Comparison of ENCODE assay signal across 2 cellular contexts in the genomic region with DNA sequence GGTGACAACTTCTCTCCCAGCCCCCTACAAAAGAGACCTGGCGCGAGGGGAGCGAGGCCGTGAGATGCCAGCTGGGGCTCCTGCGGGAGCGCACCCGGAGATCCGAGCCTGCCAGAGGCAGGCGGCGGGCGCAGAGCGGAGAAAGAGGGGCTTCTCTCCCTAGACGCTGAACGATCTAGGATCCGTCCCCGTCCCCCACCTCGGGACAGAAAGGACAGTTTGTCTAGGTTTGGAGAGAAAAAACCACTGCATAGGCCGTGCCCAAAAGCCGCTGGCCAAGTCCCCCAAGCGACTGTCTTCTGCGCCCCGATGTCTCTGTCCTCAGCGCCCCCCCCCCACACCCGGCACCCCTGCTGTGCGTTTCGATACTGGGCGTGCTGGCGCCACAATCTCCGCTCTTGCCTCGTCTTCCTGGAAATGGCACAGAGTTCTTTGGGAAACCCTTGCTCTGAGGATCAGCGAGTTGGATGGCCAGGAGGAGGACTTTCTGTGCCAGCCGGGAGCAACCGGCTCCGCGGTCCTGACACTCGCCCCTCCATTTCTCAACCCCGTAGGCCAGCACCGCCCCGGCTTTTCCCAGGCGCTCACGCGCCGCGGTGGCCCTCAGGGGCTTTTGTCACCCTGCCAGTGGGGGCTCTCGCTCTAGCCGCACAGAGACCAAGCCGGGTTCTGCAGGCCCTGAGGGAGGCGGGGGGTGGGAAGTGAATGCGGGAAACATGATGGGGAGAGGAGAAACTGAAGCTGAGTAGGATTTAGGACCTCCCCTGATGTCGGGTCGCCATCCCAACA.
TF ChIP-seq lines count a peak whose summit lies in the region.

No MANE protein-coding gene starts in this region.

TF ChIP-seq in GM12878, 131 proteins besides CTCF, POLR2A, EP300 and RAD21:
- TF ChIP-seq IKZF1 (conservative IDR thresholded peaks at IDR 0.05) (0 out of 2 replicates have a peak, but pooled peaks have one; percentile 6), BHLHE40 (IDR thresholded peaks at IDR 0.05; ENCODE audit: borderline replicate concordance in 1 of 2, low read depth in 2 of 2, low read length in 1 of 2) (peak; percentile 34 to 66; a peak in 3 of 4 replicates)
- TF ChIP-seq, protein P1, sequence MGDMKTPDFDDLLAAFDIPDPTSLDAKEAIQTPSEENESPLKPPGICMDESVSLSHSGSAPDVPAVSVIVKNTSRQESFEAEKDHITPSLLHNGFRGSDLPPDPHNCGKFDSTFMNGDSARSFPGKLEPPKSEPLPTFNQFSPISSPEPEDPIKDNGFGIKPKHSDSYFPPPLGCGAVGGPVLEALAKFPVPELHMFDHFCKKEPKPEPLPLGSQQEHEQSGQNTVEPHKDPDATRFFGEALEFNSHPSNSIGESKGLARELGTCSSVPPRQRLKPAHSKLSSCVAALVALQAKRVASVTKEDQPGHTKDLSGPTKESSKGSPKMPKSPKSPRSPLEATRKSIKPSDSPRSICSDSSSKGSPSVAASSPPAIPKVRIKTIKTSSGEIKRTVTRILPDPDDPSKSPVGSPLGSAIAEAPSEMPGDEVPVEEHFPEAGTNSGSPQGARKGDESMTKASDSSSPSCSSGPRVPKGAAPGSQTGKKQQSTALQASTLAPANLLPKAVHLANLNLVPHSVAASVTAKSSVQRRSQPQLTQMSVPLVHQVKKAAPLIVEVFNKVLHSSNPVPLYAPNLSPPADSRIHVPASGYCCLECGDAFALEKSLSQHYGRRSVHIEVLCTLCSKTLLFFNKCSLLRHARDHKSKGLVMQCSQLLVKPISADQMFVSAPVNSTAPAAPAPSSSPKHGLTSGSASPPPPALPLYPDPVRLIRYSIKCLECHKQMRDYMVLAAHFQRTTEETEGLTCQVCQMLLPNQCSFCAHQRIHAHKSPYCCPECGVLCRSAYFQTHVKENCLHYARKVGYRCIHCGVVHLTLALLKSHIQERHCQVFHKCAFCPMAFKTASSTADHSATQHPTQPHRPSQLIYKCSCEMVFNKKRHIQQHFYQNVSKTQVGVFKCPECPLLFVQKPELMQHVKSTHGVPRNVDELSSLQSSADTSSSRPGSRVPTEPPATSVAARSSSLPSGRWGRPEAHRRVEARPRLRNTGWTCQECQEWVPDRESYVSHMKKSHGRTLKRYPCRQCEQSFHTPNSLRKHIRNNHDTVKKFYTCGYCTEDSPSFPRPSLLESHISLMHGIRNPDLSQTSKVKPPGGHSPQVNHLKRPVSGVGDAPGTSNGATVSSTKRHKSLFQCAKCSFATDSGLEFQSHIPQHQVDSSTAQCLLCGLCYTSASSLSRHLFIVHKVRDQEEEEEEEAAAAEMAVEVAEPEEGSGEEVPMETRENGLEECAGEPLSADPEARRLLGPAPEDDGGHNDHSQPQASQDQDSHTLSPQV (IDR thresholded peaks at IDR 0.05) = no peak

TF ChIP-seq in HepG2, 621 proteins besides CTCF, POLR2A, EP300 and RAD21 (continues in another document):
- TF ChIP-seq TRAFD1 (CRISPR knock-in tag; IDR thresholded peaks at IDR 0.05; ENCODE audit: borderline replicate concordance) (no peak), SPEN (CRISPR knock-in tag; IDR thresholded peaks at IDR 0.05; ENCODE audit: low read depth) (no peak), SOX6 (IDR thresholded peaks at IDR 0.05) (no peak), SOX6 (CRISPR knock-in tag; IDR thresholded peaks at IDR 0.05) (no peak), SRSF1 (optimal IDR thresholded peaks at IDR 0.05; ENCODE audit: low read depth, low read length) (no peak), ARID4A (CRISPR knock-in tag; IDR thresholded peaks at IDR 0.05; ENCODE audit: borderline replicate concordance) (0 out of 2 replicates have a peak, but pooled peaks have one; percentile 20), AGO1 (IDR thresholded peaks at IDR 0.05; ENCODE audit: low read depth, low read length, poor library complexity, severe bottlenecking) (no peak), ASH2L (IDR thresholded peaks at IDR 0.05; ENCODE audit: insufficient read length, low read depth, low read length) (no peak), CREB1 (IDR thresholded peaks at IDR 0.05) (no peak), CREB1 (CRISPR knock-in tag; IDR thresholded peaks at IDR 0.05) (no peak), ZFP62 (CRISPR knock-in tag; IDR thresholded peaks at IDR 0.05) (no peak), ZNF274 (CRISPR knock-in tag; IDR thresholded peaks at IDR 0.05) (no peak), HIC2 (CRISPR knock-in tag; IDR thresholded peaks at IDR 0.05; ENCODE audit: low read depth) (no peak), ZNF883 (CRISPR knock-in tag; IDR thresholded peaks at IDR 0.05; ENCODE audit: not compliant biosample characterization) (no peak), DMAP1 (CRISPR knock-in tag; IDR thresholded peaks at IDR 0.05) (no peak), RBM39 (IDR thresholded peaks at IDR 0.05; ENCODE audit: low read depth, low read length, poor library complexity, severe bottlenecking) (peak; percentile 68), FOXC1 (CRISPR knock-in tag; IDR thresholded peaks at IDR 0.05; ENCODE audit: borderline replicate concordance) (no peak), PAXIP1 (CRISPR knock-in tag; conservative IDR thresholded peaks at IDR 0.05) (no peak), CEBPB (IDR thresholded peaks at IDR 0.05; ENCODE audit: borderline replicate concordance, low read depth, low read length) (no peak), NFKB2 (CRISPR knock-in tag; IDR thresholded peaks at IDR 0.05; ENCODE audit: borderline replicate concordance) (no peak), GLI4 (CRISPR knock-in tag; IDR thresholded peaks at IDR 0.05; ENCODE audit: borderline replicate concordance) (no peak), WIZ (CRISPR knock-in tag; IDR thresholded peaks at IDR 0.05) (0 out of 2 replicates have a peak, but pooled peaks have one; percentile 40), TCF7 (IDR thresholded peaks at IDR 0.05; ENCODE audit: low read depth) (no peak), ZNF225 (CRISPR knock-in tag; IDR thresholded peaks at IDR 0.05) (no peak)
- TF ChIP-seq, protein P2, sequence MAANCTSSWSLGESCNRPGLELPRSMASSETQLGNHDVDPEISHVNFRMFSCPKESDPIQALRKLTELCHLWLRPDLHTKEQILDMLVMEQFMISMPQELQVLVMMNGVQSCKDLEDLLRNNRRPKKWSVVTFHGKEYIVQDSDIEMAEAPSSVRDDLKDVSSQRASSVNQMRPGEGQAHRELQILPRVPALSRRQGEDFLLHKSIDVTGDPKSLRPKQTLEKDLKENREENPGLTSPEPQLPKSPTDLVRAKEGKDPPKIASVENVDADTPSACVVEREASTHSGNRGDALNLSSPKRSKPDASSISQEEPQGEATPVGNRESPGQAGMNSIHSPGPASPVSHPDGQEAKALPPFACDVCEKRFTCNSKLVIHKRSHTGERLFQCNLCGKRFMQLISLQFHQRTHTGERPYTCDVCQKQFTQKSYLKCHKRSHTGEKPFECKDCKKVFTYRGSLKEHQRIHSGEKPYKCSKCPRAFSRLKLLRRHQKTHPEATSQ (CRISPR knock-in tag; IDR thresholded peaks at IDR 0.05; ENCODE audit: borderline replicate concordance) = no peak
- TF ChIP-seq, protein P3, sequence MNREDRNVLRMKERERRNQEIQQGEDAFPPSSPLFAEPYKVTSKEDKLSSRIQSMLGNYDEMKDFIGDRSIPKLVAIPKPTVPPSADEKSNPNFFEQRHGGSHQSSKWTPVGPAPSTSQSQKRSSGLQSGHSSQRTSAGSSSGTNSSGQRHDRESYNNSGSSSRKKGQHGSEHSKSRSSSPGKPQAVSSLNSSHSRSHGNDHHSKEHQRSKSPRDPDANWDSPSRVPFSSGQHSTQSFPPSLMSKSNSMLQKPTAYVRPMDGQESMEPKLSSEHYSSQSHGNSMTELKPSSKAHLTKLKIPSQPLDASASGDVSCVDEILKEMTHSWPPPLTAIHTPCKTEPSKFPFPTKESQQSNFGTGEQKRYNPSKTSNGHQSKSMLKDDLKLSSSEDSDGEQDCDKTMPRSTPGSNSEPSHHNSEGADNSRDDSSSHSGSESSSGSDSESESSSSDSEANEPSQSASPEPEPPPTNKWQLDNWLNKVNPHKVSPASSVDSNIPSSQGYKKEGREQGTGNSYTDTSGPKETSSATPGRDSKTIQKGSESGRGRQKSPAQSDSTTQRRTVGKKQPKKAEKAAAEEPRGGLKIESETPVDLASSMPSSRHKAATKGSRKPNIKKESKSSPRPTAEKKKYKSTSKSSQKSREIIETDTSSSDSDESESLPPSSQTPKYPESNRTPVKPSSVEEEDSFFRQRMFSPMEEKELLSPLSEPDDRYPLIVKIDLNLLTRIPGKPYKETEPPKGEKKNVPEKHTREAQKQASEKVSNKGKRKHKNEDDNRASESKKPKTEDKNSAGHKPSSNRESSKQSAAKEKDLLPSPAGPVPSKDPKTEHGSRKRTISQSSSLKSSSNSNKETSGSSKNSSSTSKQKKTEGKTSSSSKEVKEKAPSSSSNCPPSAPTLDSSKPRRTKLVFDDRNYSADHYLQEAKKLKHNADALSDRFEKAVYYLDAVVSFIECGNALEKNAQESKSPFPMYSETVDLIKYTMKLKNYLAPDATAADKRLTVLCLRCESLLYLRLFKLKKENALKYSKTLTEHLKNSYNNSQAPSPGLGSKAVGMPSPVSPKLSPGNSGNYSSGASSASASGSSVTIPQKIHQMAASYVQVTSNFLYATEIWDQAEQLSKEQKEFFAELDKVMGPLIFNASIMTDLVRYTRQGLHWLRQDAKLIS (CRISPR knock-in tag; IDR thresholded peaks at IDR 0.05) = no peak
- TF ChIP-seq, protein P4, sequence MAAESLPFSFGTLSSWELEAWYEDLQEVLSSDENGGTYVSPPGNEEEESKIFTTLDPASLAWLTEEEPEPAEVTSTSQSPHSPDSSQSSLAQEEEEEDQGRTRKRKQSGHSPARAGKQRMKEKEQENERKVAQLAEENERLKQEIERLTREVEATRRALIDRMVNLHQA (CRISPR knock-in tag; IDR thresholded peaks at IDR 0.05) = no peak
